1 cellular context compared by ENCODE assay signal in the genomic region with DNA sequence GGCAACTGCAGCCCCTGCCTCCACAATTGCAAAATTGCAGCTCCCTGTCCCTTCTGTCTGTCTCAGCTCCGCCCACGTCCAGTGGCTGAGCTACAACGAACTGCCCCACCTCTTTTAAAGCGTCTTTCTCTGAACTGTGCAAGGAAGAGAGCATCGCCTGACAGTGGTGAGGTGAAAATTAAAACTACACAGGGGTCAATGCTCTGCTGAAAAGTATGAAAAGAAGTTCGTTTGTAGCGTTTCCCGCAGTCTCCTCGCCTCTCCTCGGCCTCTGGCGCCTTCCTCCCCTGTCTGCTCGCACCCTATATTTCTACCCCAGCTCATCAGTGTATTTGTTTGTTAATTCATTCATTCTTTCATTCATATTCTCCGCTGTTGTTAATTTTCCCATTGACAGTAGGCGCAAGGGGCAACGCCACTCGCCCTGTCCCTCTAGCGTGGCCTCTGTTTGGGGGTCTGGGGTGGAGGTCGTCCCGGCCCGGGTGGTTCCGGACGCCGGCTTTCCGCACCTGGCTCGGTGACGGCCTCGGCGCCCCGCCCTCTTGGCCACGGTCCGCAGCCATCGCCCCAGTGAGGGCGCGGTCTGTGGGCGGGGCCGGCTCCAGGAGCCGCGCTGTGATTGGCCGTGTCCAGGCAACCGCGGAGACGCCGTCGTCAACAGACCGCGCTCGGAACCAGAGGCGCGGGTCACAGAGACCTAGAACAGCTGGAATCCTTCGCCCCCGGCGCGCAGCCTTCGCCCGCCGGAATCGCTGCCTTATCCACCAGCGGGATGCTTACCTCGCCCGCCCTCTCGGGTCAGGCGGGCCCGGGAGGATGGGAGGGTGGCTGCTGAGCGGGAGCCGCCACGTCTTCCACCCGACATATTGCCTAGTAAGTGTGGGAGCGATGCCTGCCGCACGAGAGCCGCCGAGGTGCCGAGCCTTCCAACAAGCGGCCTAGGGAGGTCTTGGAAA.
TF ChIP-seq lines count a peak whose summit lies in the region.

A gene with protein sequence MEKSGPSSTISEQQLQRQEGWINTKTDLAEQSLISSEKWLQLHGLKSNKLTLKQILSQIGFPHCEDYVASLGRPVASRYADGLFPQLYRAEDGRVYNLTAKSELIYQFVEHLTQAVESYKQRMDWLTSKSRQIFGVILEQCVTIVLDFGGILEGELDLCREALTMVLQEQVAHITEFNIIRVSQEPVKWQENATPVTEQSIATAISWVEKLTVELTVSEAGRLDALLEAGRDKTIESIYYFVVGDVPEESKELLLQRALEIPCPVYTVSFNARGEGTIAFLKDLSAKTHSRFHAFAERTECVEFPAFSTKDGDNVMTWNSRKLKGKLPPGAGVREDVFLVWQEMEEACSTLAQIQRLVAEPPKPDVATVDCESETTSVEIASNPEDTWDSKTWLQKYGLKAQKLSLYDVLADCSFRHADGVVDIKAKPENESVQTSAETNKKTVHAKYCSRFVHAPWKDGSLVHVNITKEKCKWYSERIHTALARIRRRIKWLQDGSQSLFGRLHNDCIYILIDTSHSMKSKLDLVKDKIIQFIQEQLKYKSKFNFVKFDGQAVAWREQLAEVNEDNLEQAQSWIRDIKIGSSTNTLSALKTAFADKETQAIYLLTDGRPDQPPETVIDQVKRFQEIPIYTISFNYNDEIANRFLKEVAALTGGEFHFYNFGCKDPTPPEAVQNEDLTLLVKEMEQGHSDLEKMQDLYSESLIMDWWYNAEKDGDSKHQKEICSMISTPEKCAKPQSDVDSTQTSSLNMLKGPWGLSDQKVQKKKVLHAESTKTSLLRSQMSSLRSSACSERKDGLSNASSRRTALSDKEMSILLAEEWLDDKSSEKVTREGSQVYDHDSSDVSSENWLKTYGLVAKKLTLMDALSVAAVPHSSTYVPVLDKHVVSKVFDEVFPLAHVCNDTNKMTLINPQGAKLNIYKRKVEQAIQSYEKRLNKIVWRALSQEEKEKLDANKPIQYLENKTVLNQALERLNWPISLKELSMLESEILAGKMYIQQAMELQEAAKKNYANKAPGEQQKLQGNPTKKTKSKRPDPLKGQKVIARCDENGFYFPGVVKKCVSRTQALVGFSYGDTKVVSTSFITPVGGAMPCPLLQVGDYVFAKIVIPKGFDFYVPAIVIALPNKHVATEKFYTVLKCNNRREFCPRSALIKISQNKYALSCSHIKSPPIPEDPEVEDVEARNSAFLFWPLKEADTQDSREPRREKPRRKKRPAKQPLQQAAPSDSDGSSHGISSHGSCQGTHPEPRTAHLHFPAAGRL (N-terminal part only) (plus strand): TSS at position 677 of the 956 bp plus-strand sequence. CDS start 5,926 bp downstream, outside the sequence.

TF ChIP-seq in WTC11, 78 proteins besides CTCF, POLR2A, EP300 and RAD21 (continued from another document):
- TF ChIP-seq, protein P1, sequence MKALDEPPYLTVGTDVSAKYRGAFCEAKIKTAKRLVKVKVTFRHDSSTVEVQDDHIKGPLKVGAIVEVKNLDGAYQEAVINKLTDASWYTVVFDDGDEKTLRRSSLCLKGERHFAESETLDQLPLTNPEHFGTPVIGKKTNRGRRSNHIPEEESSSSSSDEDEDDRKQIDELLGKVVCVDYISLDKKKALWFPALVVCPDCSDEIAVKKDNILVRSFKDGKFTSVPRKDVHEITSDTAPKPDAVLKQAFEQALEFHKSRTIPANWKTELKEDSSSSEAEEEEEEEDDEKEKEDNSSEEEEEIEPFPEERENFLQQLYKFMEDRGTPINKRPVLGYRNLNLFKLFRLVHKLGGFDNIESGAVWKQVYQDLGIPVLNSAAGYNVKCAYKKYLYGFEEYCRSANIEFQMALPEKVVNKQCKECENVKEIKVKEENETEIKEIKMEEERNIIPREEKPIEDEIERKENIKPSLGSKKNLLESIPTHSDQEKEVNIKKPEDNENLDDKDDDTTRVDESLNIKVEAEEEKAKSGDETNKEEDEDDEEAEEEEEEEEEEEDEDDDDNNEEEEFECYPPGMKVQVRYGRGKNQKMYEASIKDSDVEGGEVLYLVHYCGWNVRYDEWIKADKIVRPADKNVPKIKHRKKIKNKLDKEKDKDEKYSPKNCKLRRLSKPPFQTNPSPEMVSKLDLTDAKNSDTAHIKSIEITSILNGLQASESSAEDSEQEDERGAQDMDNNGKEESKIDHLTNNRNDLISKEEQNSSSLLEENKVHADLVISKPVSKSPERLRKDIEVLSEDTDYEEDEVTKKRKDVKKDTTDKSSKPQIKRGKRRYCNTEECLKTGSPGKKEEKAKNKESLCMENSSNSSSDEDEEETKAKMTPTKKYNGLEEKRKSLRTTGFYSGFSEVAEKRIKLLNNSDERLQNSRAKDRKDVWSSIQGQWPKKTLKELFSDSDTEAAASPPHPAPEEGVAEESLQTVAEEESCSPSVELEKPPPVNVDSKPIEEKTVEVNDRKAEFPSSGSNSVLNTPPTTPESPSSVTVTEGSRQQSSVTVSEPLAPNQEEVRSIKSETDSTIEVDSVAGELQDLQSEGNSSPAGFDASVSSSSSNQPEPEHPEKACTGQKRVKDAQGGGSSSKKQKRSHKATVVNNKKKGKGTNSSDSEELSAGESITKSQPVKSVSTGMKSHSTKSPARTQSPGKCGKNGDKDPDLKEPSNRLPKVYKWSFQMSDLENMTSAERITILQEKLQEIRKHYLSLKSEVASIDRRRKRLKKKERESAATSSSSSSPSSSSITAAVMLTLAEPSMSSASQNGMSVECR (CRISPR knock-in tag; IDR thresholded peaks at IDR 0.05; ENCODE audit: borderline replicate concordance) = peak; percentile 76; the same call in 1 of the 2 replicates
